Comparison of ENCODE assay signal across 8 cellular contexts in the genomic region with DNA sequence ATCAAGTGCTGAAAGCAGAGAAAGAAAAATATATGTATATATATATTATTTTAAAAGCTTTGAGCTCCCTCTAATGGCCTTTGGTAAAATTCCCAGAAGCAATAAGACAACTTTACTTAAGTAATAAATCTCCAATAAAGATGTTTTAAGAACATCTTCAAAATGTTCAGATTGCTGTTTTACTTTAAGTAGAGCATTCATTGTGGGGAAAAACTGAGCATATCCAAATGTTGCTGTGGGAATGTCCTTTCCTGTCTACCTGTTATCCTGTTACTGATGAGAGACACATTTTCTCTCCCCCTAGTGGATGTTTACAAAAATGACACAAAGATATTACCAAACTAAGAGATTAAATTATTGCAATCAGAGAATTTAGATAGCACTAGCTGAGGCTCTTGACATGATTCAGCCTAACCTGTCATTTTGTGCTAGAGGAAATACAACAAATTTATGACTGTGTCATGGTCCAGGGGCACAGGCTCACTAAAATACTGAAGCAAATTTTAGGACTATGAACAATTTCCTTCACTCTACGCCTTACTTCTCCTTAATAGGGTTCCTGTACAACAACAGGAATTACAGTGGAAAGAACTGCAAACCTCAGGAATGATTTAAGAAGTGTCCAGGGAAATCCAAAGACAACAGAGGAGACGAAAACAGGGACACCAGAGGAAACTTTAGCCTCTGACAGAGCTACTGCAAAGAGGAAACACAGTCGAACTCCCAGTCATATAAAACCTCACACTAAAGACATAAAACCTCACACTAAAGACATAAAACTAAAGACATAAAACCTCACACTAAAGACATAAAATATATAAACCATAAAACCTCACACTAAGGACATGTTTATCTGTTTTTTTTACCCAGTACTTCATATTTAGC. TPM values are rescaled to one million over a fixed set of nuclear protein-coding genes. Genes with fewer than 3 reads are reported as not detected.
A peak's percentile ranks its signal among the peaks of the same experiment; 100 is the strongest.
DNase-seq lines count a peak whose midpoint lies in the region; ATAC-seq and TF ChIP-seq lines count a peak whose summit lies in the region.

No MANE protein-coding gene starts in this region.

- no TSS peak for BruUV-seq in PC-9 (replicated peaks; lab: Mats Ljungman, UMichigan)

- no peaks in the 10 kb centered on the region for H3K79me2 ChIP-seq in PC-9 (ENCODE audit: low read depth)

- no peaks in the 10 kb centered on the region for H3K36me3 ChIP-seq in PC-9 (ENCODE audit: low read depth)

- H3K9me3 Mint-ChIP-seq in activated naive CD4-positive, alpha-beta T cell treated with anti-CD3 and anti-CD28 coated beads, Interleukin-2, amount 50 U/mL, for 72 hours = no peaks in the 10 kb centered on the region
- H3K9me3 Mint-ChIP-seq in naive thymus-derived CD8-positive, alpha-beta T cell = no peaks in the 10 kb centered on the region

- no peak overlapping the region for H3K4me2 ChIP-seq in PC-9

- intact Hi-C loops in PC-9 (cut with micrococcal nuclease; ENCODE audit: unreplicated experiment) = loop anchor here (5.0 to 10.0 kb wide), 3 partner anchors 178 to 838 kb away; no protein-coding TSS in a partner anchor
- intact Hi-C loops in dorsolateral prefrontal cortex (cut with DNase I) = loop anchor here (1.0 to 10.0 kb wide), 4 partner anchors 48 to 458 kb away; partner anchors contain the start of genes MEGF10 (in 2 of the 2) and MARCHF3 (in 1 of the 2)

- CTCF ChIA-PET in PC-9 (lab: Charles Lee) = interaction anchor here (0.7 to 1.0 kb wide), 2 partner anchors 684 to 1154 kb away, joined by 3 to 4 read pairs; no protein-coding TSS in a partner anchor

- no peaks in the 10 kb centered on the region for H3K4me1 Mint-ChIP-seq in naive thymus-derived CD8-positive, alpha-beta T cell

- no peak overlapping the region for H3K27ac ChIP-seq in PC-9
- no peak overlapping the region for H3K27ac ChIP-seq in dorsolateral prefrontal cortex

- peaks cover 10 to 34% (median 18%) of the 10 kb centered on the region in 5 donors for H3K27me3 Mint-ChIP-seq in naive thymus-derived CD8-positive, alpha-beta T cell

- H3K27me3 ChIP-seq in PC-9 (ENCODE audit: insufficient read depth, low read depth) (no peaks in the 10 kb centered on the region), dorsolateral prefrontal cortex (peaks cover 0 to 6% (median 0%) of the 10 kb centered on the region in 45 donors)

- H3K9me3 ChIP-seq in PC-9 (ENCODE audit: insufficient read depth, low read depth) = no peaks in the 10 kb centered on the region

- peak; percentile 28 to 51 for ATAC-seq in activated naive CD4-positive, alpha-beta T cell treated with anti-CD3 and anti-CD28 coated beads, Interleukin-2, amount 50 U/mL, for 72 hours
- peak; percentile 79 for ATAC-seq in GM21619 (IDR thresholded peaks at IDR 0.05; ENCODE audit: unreplicated experiment)
- peak; percentile 62 to 64 for ATAC-seq in naive thymus-derived CD8-positive, alpha-beta T cell

- no peaks in the 10 kb centered on the region for H3K4me1 ChIP-seq in PC-9 (replicated peaks; ENCODE audit: insufficient read depth)

- POLR2A ChIA-PET in PC-9 (lab: Charles Lee; ENCODE audit: unreplicated experiment) = no interaction called here
- POLR2A ChIA-PET in naive thymus-derived CD8-positive, alpha-beta T cell (lab: Charles Lee) = no interaction called here

- no peaks in the 10 kb centered on the region for H4K20me1 ChIP-seq in PC-9 (ENCODE audit: insufficient read depth)

- peak in 1 of 2 donors; percentile 6 for DNase-seq in activated naive CD4-positive, alpha-beta T cell treated with anti-CD3 and anti-CD28 coated beads, Interleukin-2, amount 50 U/mL, for 72 hours (ENCODE audit: low spot score in 2 of 2)
- no peak for DNase-seq in activated naive CD4-positive, alpha-beta T cell (lab: John Stamatoyannopoulos, UW)
- peak; percentile 19 for DNase-seq in HuH-7.5 (ENCODE audit: low spot score)
- DNase-seq in PC-9 = peak in 1 of 2 experiments; percentile 37
- DNase-seq in dorsolateral prefrontal cortex = no peak
- DNase-seq in naive thymus-derived CD8-positive, alpha-beta T cell = peak in 3 of 10 donors; percentile 56 to 60 (median 59)
- no peak for DNase-seq in stimulated activated CD4-positive, alpha-beta T cell treated with anti-CD3 and anti-CD28 coated beads, Interleukin-2, amount 100 ng/mL, for 48 hours

- H3K4me3 ChIP-seq in PC-9 = no peak overlapping the region
- peak overlapping the region in 1 of 59 donors; percentile 16 for H3K4me3 ChIP-seq in dorsolateral prefrontal cortex

- H3K27ac Mint-ChIP-seq in activated naive CD4-positive, alpha-beta T cell treated with anti-CD3 and anti-CD28 coated beads, Interleukin-2, amount 50 U/mL, for 72 hours = no peak overlapping the region
- H3K27ac Mint-ChIP-seq in naive thymus-derived CD8-positive, alpha-beta T cell = no peak overlapping the region

- no peak overlapping the region for H3K4me3 Mint-ChIP-seq in naive thymus-derived CD8-positive, alpha-beta T cell

- no peaks in the 10 kb centered on the region for H3F3A ChIP-seq in PC-9 (ENCODE audit: insufficient read depth, low read depth)

- peak; percentile 98 for TF ChIP-seq CTCF in PC-9 (conservative IDR thresholded peaks at IDR 0.05)
- peak; percentile 66 to 99 (median 92) for TF ChIP-seq CTCF in dorsolateral prefrontal cortex (IDR thresholded peaks at IDR 0.05 in 54 of 56, conservative IDR thresholded peaks at IDR 0.05 in 2 of 56; ENCODE audit: low read depth in 1 of 56, partially characterized antibody in 56 of 56)

- no peak overlapping the region for H2AFZ ChIP-seq in PC-9

- H3K9me2 ChIP-seq in PC-9 (ENCODE audit: insufficient read depth) = no peaks in the 10 kb centered on the region

- no peaks in the 10 kb centered on the region for H3K36me3 Mint-ChIP-seq in activated naive CD4-positive, alpha-beta T cell treated with anti-CD3 and anti-CD28 coated beads, Interleukin-2, amount 50 U/mL, for 72 hours
- H3K36me3 Mint-ChIP-seq in naive thymus-derived CD8-positive, alpha-beta T cell = no peaks in the 10 kb centered on the region

RNA-seq across cellular contexts. Expression of gene PRRC1, which starts 24.3 kb away (rescaled TPM):
- 10 to 100 TPM; 30.4 to 42.5 TPM for total RNA-seq in activated naive CD4-positive, alpha-beta T cell treated with anti-CD3 and anti-CD28 coated beads, Interleukin-2, amount 50 U/mL, for 72 hours
- total RNA-seq in PC-9 (2021) (43.2 and 43.7 TPM in 2 replicates), dorsolateral prefrontal cortex (10 to 100 TPM; 11.9 to 27.5 (median 20.0) TPM)
- 10 to 100 TPM; 44.9 to 45.6 TPM for total RNA-seq in naive thymus-derived CD8-positive, alpha-beta T cell
- polyA plus RNA-seq in naive thymus-derived CD8-positive, alpha-beta T cell = 10 to 100 TPM; 28.7 to 39.6 (median 32.8) TPM
